12 cellular contexts compared by ENCODE assay signal in the genomic region with DNA sequence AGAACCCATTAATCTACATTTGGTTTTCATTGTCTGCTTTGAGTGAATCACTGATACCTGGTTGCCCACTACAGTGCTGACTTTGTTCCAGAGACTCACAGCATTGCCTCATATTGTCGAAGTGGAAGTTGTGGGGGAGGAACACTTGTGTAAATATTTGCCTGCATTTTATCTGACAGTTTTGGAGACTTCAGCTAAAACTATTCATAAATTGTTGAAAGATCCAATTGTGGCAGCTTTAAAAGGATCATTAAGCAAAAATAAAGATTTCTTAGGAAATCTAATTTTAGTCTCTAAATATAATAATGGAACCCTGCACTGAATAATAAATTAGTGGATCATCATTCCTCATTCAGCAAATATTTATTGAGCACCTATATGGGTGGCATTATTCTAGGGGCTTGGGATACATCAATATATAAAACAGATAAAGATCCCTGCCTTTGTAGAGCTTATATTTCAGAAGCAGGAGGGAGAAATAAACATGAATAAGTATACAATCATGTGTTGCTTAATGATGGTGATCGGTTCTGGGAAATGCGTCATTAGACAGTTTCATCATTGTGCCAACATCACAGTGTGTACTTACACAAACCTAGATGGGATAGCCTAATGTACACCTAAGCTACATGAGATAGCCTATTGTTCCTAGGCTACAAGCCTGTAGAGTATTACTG.
DNase-seq lines count a peak whose midpoint lies in the region; ATAC-seq and TF ChIP-seq lines count a peak whose summit lies in the region.
"Had no signal": no experiment of that assay in that cellular context is flagged by ENCODE, and none has a peak within 500 bp of the region (broad histone marks: within the 10 kb centered on the region; RNA-seq: fewer than 3 reads in every experiment).

No MANE protein-coding gene starts in this region.

- peak overlapping the region; percentile 62; the same call in 1 of the 2 replicates for H2AK5ac ChIP-seq in IMR-90 (ENCODE audit: low read depth, low read length)

- peak overlapping the region; percentile 21; the same call in 1 of the 2 replicates for H3K18ac ChIP-seq in IMR-90 (ENCODE audit: low read depth, low read length)

- whole genome bisulfite sequencing in IMR-90 (ENCODE audit: extremely low coverage in 2 of 2, insufficient read length in 1 of 2), 2 experiments, result no CpG with 5 or more reads among the region's 3 CpGs

- POLR2A ChIA-PET in IMR-90 (lab: Charles Lee; ENCODE audit: unreplicated experiment), result interaction anchor here (0.6 kb wide), 1 partner anchor 57 kb away, joined by 4 read pairs; no protein-coding TSS in a partner anchor

- H2BK120ac ChIP-seq in IMR-90 (ENCODE audit: low read depth, low read length), result peak overlapping the region; percentile 51

- dilution Hi-C loops in IMR-90 (cut with HindIII; ENCODE audit: low sequenced_read_pairs, unreplicated experiment), result no loop called here

- peaks cover 21% of the 10 kb centered on the region for H3K4me1 ChIP-seq in IMR-90 (ENCODE audit: control insufficient read depth, insufficient read depth, low read length)

- DNase-seq in AG09309 (ENCODE audit: low read depth), result peak; percentile 43
- DNase-seq in IMR-90, result peak; percentile 92
- peak; percentile 94 for DNase-seq in amniotic epithelial cell (ENCODE audit: low read depth)
- DNase-seq in kidney tubule cell (ENCODE audit: low spot score), result peak; percentile 65
- DNase-seq in SW480 (ENCODE audit: low spot score), result no peak
- DNase-seq: activated CD4-positive, CD25-positive, alpha-beta regulatory T cell treated with anti-CD3 and anti-CD28 coated beads, Interleukin-2, amount 50 U/mL, for 72 hours; CD8-positive, alpha-beta T cell; NCI-H2227 treated with DMSO at 0.1 percent for 48 hours had no signal

- in situ Hi-C loops in IMR-90 (cut with MboI; ENCODE audit: low sequenced_read_pairs), result no loop called here

- TF ChIP-seq CTCF in AG09309 (IDR thresholded peaks at IDR 0.05; ENCODE audit: control insufficient read depth, insufficient read depth, low read depth, low read length, missing control alignments) (no peak), IMR-90 (conservative IDR thresholded peaks at IDR 0.05; ENCODE audit: low read depth, low read length) (no peak)

- H3K4me3 ChIP-seq in AG09309 (ENCODE audit: control insufficient read depth, low read depth, low read length) (no peak overlapping the region), IMR-90 (ENCODE audit: insufficient read depth, low read depth, low read length) (no peak overlapping the region)
- H3K4me3 ChIP-seq: thoracic aorta had no signal

- H2BK5ac ChIP-seq in IMR-90 (ENCODE audit: low read depth, low read length, poor library complexity, severe bottlenecking), result peak overlapping the region; percentile 84

- CTCF ChIA-PET in IMR-90 (lab: Yijun Ruan, JAX), result interaction anchor here (0.7 kb wide), 2 partner anchors 38 to 598 kb away, joined by 3 to 4 read pairs; no protein-coding TSS in a partner anchor

- intact Hi-C loops in IMR-90 (cut with micrococcal nuclease), result no loop called here

- H4K91ac ChIP-seq in IMR-90 (ENCODE audit: insufficient read depth, low read depth, low read length), result 0 out of 2 replicates have a peak overlapping the region, but pooled peaks have one; percentile 40

- no peaks in the 10 kb centered on the region for H3K9me3 ChIP-seq in IMR-90 (ENCODE audit: control insufficient read depth, insufficient read depth, low read length)
- H3K9me3 ChIP-seq: thoracic aorta had no signal

- peaks cover 13% of the 10 kb centered on the region for H3K9me1 ChIP-seq in IMR-90 (ENCODE audit: insufficient read depth, low read length)

- no peak overlapping the region for H4K5ac ChIP-seq in IMR-90 (ENCODE audit: low read depth, low read length)

- H2BK15ac ChIP-seq in IMR-90 (ENCODE audit: low read depth, low read length), result peak overlapping the region; percentile 9; the same call in 1 of the 3 replicates

- ATAC-seq in IMR-90 (ENCODE audit: low read depth), result peak; percentile 56
- no peak for ATAC-seq in HG02970 (IDR thresholded peaks at IDR 0.05; ENCODE audit: low FRiP score, unreplicated experiment)
- ATAC-seq in HG03571 (IDR thresholded peaks at IDR 0.05; ENCODE audit: unreplicated experiment), result no peak
- no peak for ATAC-seq in HG02973 (IDR thresholded peaks at IDR 0.05; ENCODE audit: unreplicated experiment)
- ATAC-seq: CD8-positive, alpha-beta T cell had no signal

- H3K79me1 ChIP-seq in IMR-90 (ENCODE audit: low read depth in 1 of 2, low read length in 2 of 2), result peaks cover 14 to 52% of the 10 kb centered on the region in 2 experiments

- TF ChIP-seq POLR2A in IMR-90 (IDR thresholded peaks at IDR 0.05; ENCODE audit: low read depth, low read length), result no peak

- no peak overlapping the region for H3K23ac ChIP-seq in IMR-90 (ENCODE audit: low read depth, low read length)

- no peak overlapping the region for H3K9ac ChIP-seq in IMR-90 (ENCODE audit: low read depth, low read length)

- H3K27ac ChIP-seq in IMR-90 (ENCODE audit: insufficient read depth, low read length), result peak overlapping the region; percentile 12; the same call in 1 of the 2 replicates

- H2AK9ac ChIP-seq in IMR-90 (replicated peaks; ENCODE audit: low read depth, low read length, poor library complexity), result no peak overlapping the region

- H3K4ac ChIP-seq in IMR-90 (ENCODE audit: low read depth, low read length), result peak overlapping the region; percentile 63; the same call in 1 of the 2 replicates

- H3K14ac ChIP-seq in IMR-90 (replicated peaks; ENCODE audit: low read depth, low read length), result peak overlapping the region; percentile 11

- H4K20me1 ChIP-seq in IMR-90 (ENCODE audit: insufficient read depth, low read length), result peaks cover 9% of the 10 kb centered on the region; the same call in 1 of the 2 replicates

- peak overlapping the region; percentile 1; the same call in 1 of the 2 replicates for H3K4me2 ChIP-seq in IMR-90 (ENCODE audit: low read depth, low read length)

- H3K36me3 ChIP-seq in IMR-90 (ENCODE audit: control insufficient read depth, insufficient read depth, low read length), result no peaks in the 10 kb centered on the region
- H3K36me3 ChIP-seq: thoracic aorta had no signal

- H2BK20ac ChIP-seq in IMR-90 (ENCODE audit: low read depth, low read length), result peak overlapping the region; percentile 43; the same call in 1 of the 2 replicates

- BruUV-seq in IMR-90 (replicated peaks; lab: Mats Ljungman, UMichigan), result no TSS peak

- no peaks in the 10 kb centered on the region for H3K27me3 ChIP-seq in IMR-90 (ENCODE audit: control insufficient read depth, insufficient read depth, low read length)

- no peak overlapping the region for H3K56ac ChIP-seq in IMR-90 (ENCODE audit: extremely low read depth, insufficient read depth, low read length)

- peak overlapping the region in 1 of 2 experiments; percentile 61; a peak in 1 of 4 replicates for H4K8ac ChIP-seq in IMR-90 (ENCODE audit: low read depth in 2 of 2, low read length in 2 of 2)

- no peak for TF ChIP-seq RAD21 in IMR-90 (IDR thresholded peaks at IDR 0.05; ENCODE audit: low read length)

- H2AFZ ChIP-seq in IMR-90 (replicated peaks; ENCODE audit: low read length, poor library complexity), result no peak overlapping the region

TF ChIP-seq in IMR-90, 13 proteins besides CTCF, POLR2A, EP300 and RAD21:
- no peak for TF ChIP-seq BHLHE40 (IDR thresholded peaks at IDR 0.05; ENCODE audit: low read depth, low read length)
- no peak for TF ChIP-seq MXI1 (IDR thresholded peaks at IDR 0.05; ENCODE audit: borderline replicate concordance, low read depth, low read length)
- TF ChIP-seq FOS (IDR thresholded peaks at IDR 0.05; ENCODE audit: low read depth, low read length), result peak; percentile 10; the same call in 1 of the 2 replicates
- peak; percentile 98 for TF ChIP-seq CEBPB (IDR thresholded peaks at IDR 0.05; ENCODE audit: low read depth, low read length)
- TF ChIP-seq SMC3 (IDR thresholded peaks at IDR 0.05; ENCODE audit: low read depth, low read length), result no peak
